8 cellular contexts compared by ENCODE assay signal in the genomic region with DNA sequence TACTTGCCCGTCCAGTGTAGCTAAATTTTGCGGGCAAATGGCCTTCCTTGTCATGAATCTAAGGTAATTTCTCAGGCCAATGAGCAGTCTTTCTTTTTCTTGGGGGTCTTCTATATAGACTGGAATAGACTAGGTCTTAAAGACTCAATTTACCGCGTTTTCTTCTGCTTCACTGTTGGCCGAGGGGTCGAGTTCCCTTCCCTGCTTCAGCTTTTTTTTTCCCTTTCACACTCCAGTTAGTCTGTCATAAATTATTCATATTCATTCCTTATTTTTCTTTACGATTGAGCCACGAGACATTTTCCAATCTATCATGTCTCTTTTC. TPM values are rescaled to one million over a fixed set of nuclear protein-coding genes. Genes with fewer than 3 reads are reported as not detected.
DNase-seq lines count a peak whose midpoint lies in the region; ATAC-seq, FAIRE-seq and TF ChIP-seq lines count a peak whose summit lies in the region.

No MANE protein-coding gene starts in this region.

- POLR2A ChIA-PET in HEK293 (lab: Yijun Ruan, JAX) = interaction anchor here (0.6 to 1.2 kb wide), 5 partner anchors 10 to 438 kb away, joined by 3 to 6 read pairs (median 4); no protein-coding TSS in a partner anchor
- POLR2A ChIA-PET in GM12878 (lab: Charles Lee) = no interaction called here

- no peak overlapping the region for H4K5ac ChIP-seq in mesendoderm (ENCODE audit: low read length)

- H3K56ac ChIP-seq in mesendoderm (ENCODE audit: low read length) = peak overlapping the region; percentile 77

- TF ChIP-seq CTCF in 22Rv1 (IDR thresholded peaks at IDR 0.05) = no peak
- TF ChIP-seq CTCF in HEK293 (tag by site-specific recombination; IDR thresholded peaks at IDR 0.05) = no peak
- no peak for TF ChIP-seq CTCF in GM12878 (IDR thresholded peaks at IDR 0.05 in 2 of 3, conservative IDR thresholded peaks at IDR 0.05 in 1 of 3; ENCODE audit: control insufficient read depth in 2 of 3, extremely low read depth in 1 of 3, insufficient read depth in 1 of 3, low read depth in 3 of 3, low read length in 3 of 3)

- TF ChIP-seq POLR2A in GM12878 (IDR thresholded peaks at IDR 0.05; ENCODE audit: low read depth, low read length) = no peak

- peak overlapping the region; percentile 94 for H2AFZ ChIP-seq in GM12878 (ENCODE audit: control insufficient read depth, low read depth, low read length)

- 0% methylated on average over 8 of the region's 8 CpGs for WGBS in GM12878 (ENCODE audit: insufficient coverage, insufficient replicate concordance, low lambda C conversion rate, missing lambda C conversion rate)
- WGBS in mesendoderm (ENCODE audit: extremely low coverage, insufficient coverage, low lambda C conversion rate) = no CpG with 5 or more reads among the region's 8 CpGs

- H3K4me2 ChIP-seq in GM12878 (ENCODE audit: control insufficient read depth, insufficient read depth) = peak overlapping the region; percentile 79; the same call in 1 of the 2 replicates
- H3K4me2 ChIP-seq in mesendoderm (ENCODE audit: low read length) = peak overlapping the region; percentile 10

- TSS peak; percentile 82 for BruUV-seq in GM12878 (replicated peaks; lab: Mats Ljungman, UMichigan)

- H3K36me3 ChIP-seq in HEK293 (ENCODE audit: control insufficient read depth in 2 of 2, insufficient read depth in 1 of 2, low read length in 2 of 2) (peaks cover 0 to under 1% of the 10 kb centered on the region in 2 experiments; a peak in 1 of 3 replicates), GM12878 (ENCODE audit: control insufficient read depth in 2 of 2, insufficient read depth in 2 of 2, low read length in 1 of 2) (peaks cover 0 to 1% of the 10 kb centered on the region in 2 experiments; a peak in 3 of 4 replicates), mesendoderm (ENCODE audit: control insufficient read depth, insufficient read depth, low read length) (no peaks in the 10 kb centered on the region)

- H3K27ac ChIP-seq in 22Rv1 = peak overlapping the region; percentile 60
- peak overlapping the region; percentile 64 for H3K27ac ChIP-seq in HEK293 (ENCODE audit: extremely low read depth, low read depth, low read length)
- H3K27ac ChIP-seq in GM12878 (ENCODE audit: control insufficient read depth, insufficient read depth) = peak overlapping the region; percentile 49
- H3K27ac ChIP-seq in mesendoderm (ENCODE audit: low read depth, low read length) = no peak overlapping the region

- H2BK5ac ChIP-seq in mesendoderm (ENCODE audit: low read length) = no peak overlapping the region

- no peak; the same call in 2 of the 3 replicates for ATAC-seq in GM12878

- TF ChIP-seq RAD21 in GM12878 (IDR thresholded peaks at IDR 0.05; ENCODE audit: insufficient read depth, low read depth, low read length) = no peak

- no peak overlapping the region for H3K23ac ChIP-seq in mesendoderm (ENCODE audit: low read length)

- H3K79me2 ChIP-seq in GM12878 (ENCODE audit: control insufficient read depth, insufficient read depth, low read length) = peaks cover 23% of the 10 kb centered on the region
- peaks cover 11% of the 10 kb centered on the region for H3K79me2 ChIP-seq in mesendoderm (ENCODE audit: control insufficient read depth, insufficient read depth, low read length)

- no peak overlapping the region for H2BK15ac ChIP-seq in mesendoderm (replicated peaks; ENCODE audit: low read depth)

- H3K27me3 ChIP-seq in GM12878 (replicated peaks in 1 of 2; ENCODE audit: control insufficient read depth in 2 of 2, insufficient read depth in 2 of 2, low read length in 1 of 2) (peaks cover 2 to 13% of the 10 kb centered on the region in 2 experiments; a peak in 2 of 4 replicates), mesendoderm (ENCODE audit: insufficient read depth, low read length, poor library complexity) (peaks cover 9% of the 10 kb centered on the region)

- intact Hi-C loops in GM12878 (cut with micrococcal nuclease; ENCODE audit: unreplicated experiment) = loop anchor here (5.0 kb wide), 2 partner anchors 180 to 440 kb away; partner anchors contain the start of gene VPS36

- H3K18ac ChIP-seq in mesendoderm (ENCODE audit: low read length) = no peak overlapping the region

- TF ChIP-seq EP300 in GM12878 (IDR thresholded peaks at IDR 0.05; ENCODE audit: borderline replicate concordance in 1 of 2, control insufficient read depth in 1 of 2, low read depth in 2 of 2, low read length in 2 of 2) = no peak

- peaks cover under 1% of the 10 kb centered on the region for H3K79me1 ChIP-seq in mesendoderm (ENCODE audit: low read length)

- no peak overlapping the region for H3K4ac ChIP-seq in mesendoderm (ENCODE audit: low read depth, low read length)

- SMC1A ChIA-PET in GM12878 (lab: Charles Lee; ENCODE audit: uncharacterized antibody, unreplicated experiment) = interaction anchor here (1.0 to 2.1 kb wide), 6 partner anchors 9 to 182 kb away, joined by 3 to 9 read pairs (median 5); no protein-coding TSS in a partner anchor

- H3K4me1 ChIP-seq in HEK293 (ENCODE audit: control insufficient read depth, insufficient read depth, low read length) (no peaks in the 10 kb centered on the region), GM12878 (ENCODE audit: control insufficient read depth, insufficient read depth, low read length) (no peaks in the 10 kb centered on the region; the same call in 1 of the 2 replicates), mesendoderm (ENCODE audit: control insufficient read depth, low read depth, low read length) (no peaks in the 10 kb centered on the region)

- H3K4me3 ChIP-seq in HEK293 (ENCODE audit: low read depth, low read length) (peak overlapping the region; percentile 94), GM12878 (peak overlapping the region; percentile 95), mesendoderm (ENCODE audit: low read length) (peak overlapping the region; percentile 54)

- H4K8ac ChIP-seq in mesendoderm (ENCODE audit: low read depth, low read length) = no peak overlapping the region

- H4K20me1 ChIP-seq in GM12878 (ENCODE audit: control insufficient read depth, insufficient read depth) = no peaks in the 10 kb centered on the region

- H3K9ac ChIP-seq in GM12878 (ENCODE audit: control insufficient read depth, insufficient read depth, low read length) (peak overlapping the region; percentile 77), mesendoderm (ENCODE audit: low read length) (peak overlapping the region; percentile 64)

- H2AK5ac ChIP-seq in mesendoderm (ENCODE audit: low read length) = no peak overlapping the region

- no peak for FAIRE-seq in GM12878 (lab: Jason Lieb, UNC)

- DNase-seq in GM12878 (ENCODE audit: low read depth, low spot score) (no peak), mesendoderm (no peak), NCI-H2227 (lab: John Stamatoyannopoulos, UW; ENCODE audit: unreplicated experiment) (no peak), mesenteric fat pad (ENCODE audit: low spot score) (no peak), midbrain (lab: John Stamatoyannopoulos, UW) (no peak), NCI-H82 treated with DMSO at 0.1 percent for 48 hours (lab: John Stamatoyannopoulos, UW; ENCODE audit: unreplicated experiment) (no peak)

- RAD21 ChIA-PET in GM12878 (lab: Charles Lee; ENCODE audit: unreplicated experiment) = interaction anchor here (1.2 to 1.6 kb wide), 4 partner anchors 53 to 438 kb away, joined by 3 to 5 read pairs (median 4); partner anchors contain the start of gene VPS36

- in situ Hi-C loops in GM12878 (cut with MboI) = loop anchor here (10.0 kb wide), 1 partner anchor 442 kb away; the partner anchor contains the start of genes CKAP2 and VPS36

- no peak overlapping the region for H2BK120ac ChIP-seq in mesendoderm (ENCODE audit: low read depth, low read length)

- H3K9me3 ChIP-seq in HEK293 (ENCODE audit: control insufficient read depth, insufficient read depth, low read depth, low read length) = no peaks in the 10 kb centered on the region
- H3K9me3 ChIP-seq in GM12878 (replicated peaks; ENCODE audit: control insufficient read depth, insufficient read depth, low read length) = no peaks in the 10 kb centered on the region; the same call in 1 of the 3 replicates

- CTCF ChIA-PET in HEK293 (lab: Yijun Ruan, JAX) = interaction anchor here (0.7 to 1.7 kb wide), 3 partner anchors 11 to 190 kb away, joined by 3 to 9 read pairs (median 8); no protein-coding TSS in a partner anchor
- CTCF ChIA-PET in GM12878 (lab: Yijun Ruan, JAX) = interaction anchor here (1.0 to 2.5 kb wide), 9 partner anchors 12 to 438 kb away, joined by 3 to 11 read pairs (median 3); partner anchors contain the start of genes UTP14C and VPS36

RNA-seq across cellular contexts. Expression of gene ALG11, which starts 0.3 kb away (rescaled TPM):
- 61.3 and 70.2 TPM in 2 replicates for total RNA-seq in GM12878 (2013; cell fraction: nucleolus; rRNA removed)
- total RNA-seq in GM12878 (2014; rRNA removed) (8.4 and 9.4 TPM in 2 replicates), GM12878 (2014; rRNA removed; fragmentation: Illumina TruSeq; extraction: Trizol) (13.6 and 15.1 TPM in 2 replicates), GM12878 (2021) (18.4 and 21.9 TPM in 2 replicates), mesenteric fat pad (28.2 TPM)
- 8.1 TPM for polyA plus RNA-seq in GM12878 (2011; ENCODE audit: low read depth)
- polyA plus RNA-seq in GM12878 (2011; rRNA removed) (16.9 and 23.7 TPM in 2 replicates), GM12878 (2014; fragmentation: Illumina TruSeq; extraction: Trizol) (12.3 and 16.1 TPM in 2 replicates), GM12878 (2014; fragmentation: Nextera tagmentation; extraction: Ambion mirVana) (10 to 100 TPM; 10.4 to 16.0 TPM), GM12878 (2014; rRNA removed) (9.5 and 10.4 TPM in 2 replicates), GM12878 (2016; fragmentation: Nextera tagmentation; extraction: Ambion mirVana) (10 to 100 TPM; 24.7 to 27.7 TPM)
- polyA plus RNA-seq in GM12878 (2011; cell fraction: cytosol; rRNA removed) = 5.7 and 9.3 TPM in 2 replicates
- 13.9 and 16.4 TPM in 2 replicates for polyA plus RNA-seq in GM12878 (2011; cell fraction: nucleus; rRNA removed)
- 10.5 and 16.5 TPM in 2 replicates for polyA plus RNA-seq in GM12878 (2012)
- 16.8 and 17.3 TPM in 2 replicates for polyA minus RNA-seq in GM12878 (2011; rRNA and poly(A)+ RNA removed)
- 5.1 and 8.7 TPM in 2 replicates for polyA minus RNA-seq in GM12878 (2011; cell fraction: cytosol; rRNA and poly(A)+ RNA removed)
- 10.9 and 19.6 TPM in 2 replicates for polyA minus RNA-seq in GM12878 (2011; cell fraction: nucleus; rRNA and poly(A)+ RNA removed)
- 12.4 TPM for polyA plus RNA-seq in mesendoderm (2013, experiment 1 of 2)
- 11.3 TPM for polyA plus RNA-seq in mesendoderm (2013, experiment 2 of 2)

RNA-seq across cellular contexts. Expression of gene ATP7B, which starts 1.2 kb away (rescaled TPM):
- 1.5 and 1.9 TPM in 2 replicates for total RNA-seq in GM12878 (2013; cell fraction: nucleolus; rRNA removed)
- total RNA-seq in GM12878 (2014; rRNA removed) = under 0.01 and 0.16 TPM in 2 replicates
- total RNA-seq in GM12878 (2014; rRNA removed; fragmentation: Illumina TruSeq; extraction: Trizol) = 0.04 and 0.09 TPM in 2 replicates
- 0.08 and 0.38 TPM in 2 replicates for total RNA-seq in GM12878 (2021)
- polyA plus RNA-seq in GM12878 (2011; ENCODE audit: low read depth) = 0.10 TPM
- 1.1 TPM in 2 replicates for polyA plus RNA-seq in GM12878 (2011; rRNA removed)
- 0.76 and 1.1 TPM in 2 replicates for polyA plus RNA-seq in GM12878 (2011; cell fraction: cytosol; rRNA removed)
- polyA plus RNA-seq in GM12878 (2011; cell fraction: nucleus; rRNA removed) = 2.4 and 2.6 TPM in 2 replicates
- polyA plus RNA-seq in GM12878 (2012) = 0.11 and 0.13 TPM in 2 replicates
- polyA plus RNA-seq in GM12878 (2014; fragmentation: Illumina TruSeq; extraction: Trizol) = 0.15 and 0.67 TPM in 2 replicates
- polyA plus RNA-seq in GM12878 (2014; fragmentation: Nextera tagmentation; extraction: Ambion mirVana) = not detected
- polyA plus RNA-seq in GM12878 (2014; rRNA removed) = 0.03 and 0.05 TPM in 2 replicates
- under 1 TPM; 0.05 to 0.06 TPM for polyA plus RNA-seq in GM12878 (2016; fragmentation: Nextera tagmentation; extraction: Ambion mirVana)
- 2.5 and 2.9 TPM in 2 replicates for polyA minus RNA-seq in GM12878 (2011; rRNA and poly(A)+ RNA removed)
- 0.83 and 1.2 TPM in 2 replicates for polyA minus RNA-seq in GM12878 (2011; cell fraction: cytosol; rRNA and poly(A)+ RNA removed)
- 1.9 and 4.3 TPM in 2 replicates for polyA minus RNA-seq in GM12878 (2011; cell fraction: nucleus; rRNA and poly(A)+ RNA removed)
- 2.0 TPM for polyA plus RNA-seq in mesendoderm (2013, experiment 1 of 2)
- 2.1 TPM for polyA plus RNA-seq in mesendoderm (2013, experiment 2 of 2)
- total RNA-seq in mesenteric fat pad = 7.1 TPM

RNA-seq across cellular contexts. Expression of gene UTP14C, which starts 12.0 kb away (rescaled TPM):
- 17.2 and 18.1 TPM in 2 replicates for total RNA-seq in GM12878 (2013; cell fraction: nucleolus; rRNA removed)
- total RNA-seq in GM12878 (2014; rRNA removed) = 5.7 and 6.9 TPM in 2 replicates
- 9.9 and 10.1 TPM in 2 replicates for total RNA-seq in GM12878 (2014; rRNA removed; fragmentation: Illumina TruSeq; extraction: Trizol)
- total RNA-seq in GM12878 (2021) = 5.7 and 6.5 TPM in 2 replicates
- 3.1 TPM for polyA plus RNA-seq in GM12878 (2011; ENCODE audit: low read depth)
- polyA plus RNA-seq in GM12878 (2011; rRNA removed) = 10.2 and 13.9 TPM in 2 replicates
- polyA plus RNA-seq in GM12878 (2011; cell fraction: cytosol; rRNA removed) = 4.7 and 5.0 TPM in 2 replicates
- 5.4 and 6.5 TPM in 2 replicates for polyA plus RNA-seq in GM12878 (2011; cell fraction: nucleus; rRNA removed)
- polyA plus RNA-seq in GM12878 (2012) = 4.0 and 4.7 TPM in 2 replicates
- polyA plus RNA-seq in GM12878 (2014; fragmentation: Illumina TruSeq; extraction: Trizol) = 11.2 and 11.6 TPM in 2 replicates
- 1 to 10 TPM; 3.4 to 3.6 TPM for polyA plus RNA-seq in GM12878 (2014; fragmentation: Nextera tagmentation; extraction: Ambion mirVana)
- polyA plus RNA-seq in GM12878 (2014; rRNA removed) = 5.6 and 6.3 TPM in 2 replicates
- polyA plus RNA-seq in GM12878 (2016; fragmentation: Nextera tagmentation; extraction: Ambion mirVana) = 1 to 10 TPM; 3.6 to 4.1 TPM
- 6.9 and 9.1 TPM in 2 replicates for polyA minus RNA-seq in GM12878 (2011; rRNA and poly(A)+ RNA removed)
- 3.6 and 4.2 TPM in 2 replicates for polyA minus RNA-seq in GM12878 (2011; cell fraction: cytosol; rRNA and poly(A)+ RNA removed)
- polyA minus RNA-seq in GM12878 (2011; cell fraction: nucleus; rRNA and poly(A)+ RNA removed) = 2.8 and 5.3 TPM in 2 replicates
- 14.3 TPM for polyA plus RNA-seq in mesendoderm (2013, experiment 1 of 2)
- 14.4 TPM for polyA plus RNA-seq in mesendoderm (2013, experiment 2 of 2)
- total RNA-seq in mesenteric fat pad = 12.5 TPM
